In genomic region chr15:51970981-51971352, GRCh38 we compare ENCODE assay signal across 8 cellular contexts. TPM values are rescaled to one million over a fixed set of nuclear protein-coding genes. Genes with fewer than 3 reads are reported as not detected.
A peak's percentile ranks its signal among the peaks of the same experiment; 100 is the strongest.
DNase-seq lines count a peak whose midpoint lies in the region; ATAC-seq and TF ChIP-seq lines count a peak whose summit lies in the region.

No MANE protein-coding gene starts in this region.

- no peaks in the 10 kb centered on the region for H3K27me3 Mint-ChIP-seq in activated CD4-positive, alpha-beta memory T cell treated with anti-CD3 and anti-CD28 coated beads, Interleukin-2, amount 10 ng/mL, durations not matched to agents 7 days and 5 days

- POLR2A ChIA-PET in activated CD4-positive, alpha-beta memory T cell treated with anti-CD3 and anti-CD28 coated beads, Interleukin-2, amount 10 ng/mL, durations not matched to agents 7 days and 5 days (lab: Charles Lee): interaction anchor here (0.6 to 3.1 kb wide), 22 partner anchors 8 to 587 kb away, joined by 3 to 47 read pairs (median 4); no protein-coding TSS in a partner anchor

- peak overlapping the region; percentile 93 for H3K4me3 Mint-ChIP-seq in activated CD4-positive, alpha-beta memory T cell treated with anti-CD3 and anti-CD28 coated beads, Interleukin-2, amount 10 ng/mL, durations not matched to agents 7 days and 5 days

- H3K9ac ChIP-seq in iPS-18a (ENCODE audit: low read length): peak overlapping the region; percentile 85
- peak overlapping the region; percentile 68 to 95 for H3K9ac ChIP-seq in stomach smooth muscle (ENCODE audit: low read length in 2 of 2)

- H3K4me3 ChIP-seq in iPS-18a (ENCODE audit: low read length): peak overlapping the region; percentile 97
- peak overlapping the region; percentile 92 to 98 for H3K4me3 ChIP-seq in stomach smooth muscle (ENCODE audit: low read length in 2 of 2)

- H3K27me3 ChIP-seq in iPS-18a (ENCODE audit: control insufficient read depth, insufficient read depth, low read length) (no peaks in the 10 kb centered on the region), stomach smooth muscle (ENCODE audit: control insufficient read depth in 1 of 2, insufficient read depth in 2 of 2, low read length in 2 of 2) (no peaks in the 10 kb centered on the region)

- H3K27ac ChIP-seq in iPS-18a (ENCODE audit: low read length) (peak overlapping the region; percentile 73), stomach smooth muscle (ENCODE audit: low read length) (peak overlapping the region; percentile 82)

- H3K36me3 Mint-ChIP-seq in activated CD4-positive, alpha-beta memory T cell treated with anti-CD3 and anti-CD28 coated beads, Interleukin-2, amount 10 ng/mL, durations not matched to agents 7 days and 5 days (ENCODE audit: low read depth): peaks cover 26% of the 10 kb centered on the region

- H3K9me3 Mint-ChIP-seq in activated CD4-positive, alpha-beta memory T cell treated with anti-CD3 and anti-CD28 coated beads, Interleukin-2, amount 10 ng/mL, durations not matched to agents 7 days and 5 days: peaks cover 10% of the 10 kb centered on the region

- DNase-seq in activated CD4-positive, alpha-beta memory T cell treated with anti-CD3 and anti-CD28 coated beads, Interleukin-2, amount 10 ng/mL, durations not matched to agents 7 days and 5 days: no peak
- no peak for DNase-seq in iPS-NIHi11 (ENCODE audit: low spot score)
- DNase-seq in GOT3 (lab: John Stamatoyannopoulos, UW): no peak
- no peak for DNase-seq in erythroblast (lab: John Stamatoyannopoulos, UW)

- H3K27ac Mint-ChIP-seq in activated CD4-positive, alpha-beta memory T cell treated with anti-CD3 and anti-CD28 coated beads, Interleukin-2, amount 10 ng/mL, durations not matched to agents 7 days and 5 days: peak overlapping the region; percentile 87

- H3K4me1 Mint-ChIP-seq in activated CD4-positive, alpha-beta memory T cell treated with anti-CD3 and anti-CD28 coated beads, Interleukin-2, amount 10 ng/mL, durations not matched to agents 7 days and 5 days: peaks cover 38% of the 10 kb centered on the region

- CTCF ChIA-PET in activated CD4-positive, alpha-beta memory T cell treated with anti-CD3 and anti-CD28 coated beads, Interleukin-2, amount 10 ng/mL, durations not matched to agents 7 days and 5 days (lab: Charles Lee): interaction anchor here (0.8 to 3.4 kb wide), 10 partner anchors 10 to 321 kb away, joined by 3 to 21 read pairs (median 5); no protein-coding TSS in a partner anchor

- no peaks in the 10 kb centered on the region for H3K9me3 ChIP-seq in iPS-18a (ENCODE audit: control insufficient read depth, low read depth, low read length)
- no peaks in the 10 kb centered on the region for H3K9me3 ChIP-seq in stomach smooth muscle (ENCODE audit: control insufficient read depth in 2 of 2, low read length in 2 of 2)

- no peak for TF ChIP-seq POLR2A in erythroblast (IDR thresholded peaks at IDR 0.05; ENCODE audit: low read length)

- peak; percentile 16 for ATAC-seq in GM18867 (IDR thresholded peaks at IDR 0.05; ENCODE audit: unreplicated experiment)
- ATAC-seq in HG02938 (IDR thresholded peaks at IDR 0.05; ENCODE audit: unreplicated experiment): peak; percentile 16

- H3K36me3 ChIP-seq in iPS-18a (ENCODE audit: control insufficient read depth, low read depth, low read length) (no peaks in the 10 kb centered on the region), stomach smooth muscle (ENCODE audit: control insufficient read depth in 2 of 2, insufficient read depth in 2 of 2, low read length in 2 of 2) (peaks cover 0 to 3% of the 10 kb centered on the region in 2 donors)

- H3K4me1 ChIP-seq in iPS-18a (ENCODE audit: control insufficient read depth, low read depth, low read length) (peaks cover 6% of the 10 kb centered on the region), stomach smooth muscle (ENCODE audit: control insufficient read depth, insufficient read depth, low read length) (peaks cover 5% of the 10 kb centered on the region)

RNA-seq across cellular contexts. Expression of gene LEO1, which starts 0.6 kb away (rescaled TPM):
- 10 to 100 TPM; 31.2 to 32.8 TPM for total RNA-seq in activated CD4-positive, alpha-beta memory T cell treated with anti-CD3 and anti-CD28 coated beads, Interleukin-2, amount 10 ng/mL, durations not matched to agents 7 days and 5 days

RNA-seq across cellular contexts. Expression of gene MAPK6, which starts 48.1 kb away (rescaled TPM):
- 10 to 100 TPM; 44.9 to 47.9 TPM for total RNA-seq in activated CD4-positive, alpha-beta memory T cell treated with anti-CD3 and anti-CD28 coated beads, Interleukin-2, amount 10 ng/mL, durations not matched to agents 7 days and 5 days
